ENCODE assay signal across 24 cellular contexts in genomic region chr15:29352402-29352801, GRCh38.
"Had no signal": no experiment of that assay in that cellular context is flagged by ENCODE, and none has a peak within 500 bp of the region (broad histone marks: within the 10 kb centered on the region; RNA-seq: fewer than 3 reads in every experiment).

No MANE protein-coding gene starts in this region.

- DNase-seq: cortex of kidney; effector memory CD8-positive, alpha-beta T cell; foreskin fibroblast; heart left ventricle; kidney; mesenchymal stem cell; mucosa of descending colon; naive B cell; stimulated activated CD4-positive, alpha-beta T cell treated with anti-CD3 and anti-CD28 coated beads, Interleukin-12 subunit alpha, Interleukin-12 subunit beta, amount 100 ng/mL, for 4 hours; stimulated activated CD4-positive, alpha-beta T cell treated with anti-CD3 and anti-CD28 coated beads, Interleukin-1b, Interleukin-23, amount 100 ng/mL, for 48 hours; stimulated activated CD4-positive, alpha-beta T cell treated with anti-CD3 and anti-CD28 coated beads, Interleukin-4, amount 100 ng/mL, for 24 hours; stimulated activated naive CD4-positive, alpha-beta T cell treated with Interleukin-2 at 50 U/mL for 16 hours; stomach; thyroid gland had no signal

- H3K27me3 ChIP-seq: gastroesophageal sphincter, hepatocyte, neural progenitor cell, stomach, thyroid gland had no signal

- H3K9me3 ChIP-seq: gastroesophageal sphincter, heart left ventricle, mucosa of descending colon, stomach, thyroid gland had no signal

- H3K4me3 ChIP-seq: gastroesophageal sphincter, heart left ventricle, hepatocyte, mucosa of descending colon, neural progenitor cell, smooth muscle cell, stomach, thyroid gland had no signal

- H3K4me1 ChIP-seq: heart left ventricle, neural progenitor cell had no signal

- H3K27ac ChIP-seq: gastroesophageal sphincter, heart left ventricle, hepatocyte, neural progenitor cell, parathyroid adenoma, stomach, thyroid gland had no signal

- ATAC-seq: effector memory CD8-positive, alpha-beta T cell; esophagus mucosa; gastroesophageal sphincter; heart left ventricle; left lobe of liver; mucosa of descending colon; natural killer cell treated with Interleukin-12 subunit alpha and Interleukin-12 subunit beta and Interleukin-15 and Interleukin-18, amount 100 ng/mL, for 72 hours; sciatic nerve; stimulated activated effector memory CD8-positive, alpha-beta T cell treated with anti-CD3 and anti-CD28 coated beads, Interleukin-12 subunit alpha, Interleukin-12 subunit beta, amount 100 ng/mL, for 72 hours had no signal

- H3K36me3 ChIP-seq: gastroesophageal sphincter, heart left ventricle, neural progenitor cell, stomach, thyroid gland had no signal
